In genomic region chr12:52121848-52122838, GRCh38 we compare ENCODE assay signal across 8 cellular contexts. TPM values are rescaled to one million over a fixed set of nuclear protein-coding genes. Genes with fewer than 3 reads are reported as not detected.
DNase-seq lines count a peak whose midpoint lies in the region; ATAC-seq and TF ChIP-seq lines count a peak whose summit lies in the region.

No MANE protein-coding gene starts in this region.

- H3K27ac Mint-ChIP-seq in activated CD4-positive, alpha-beta T cell treated with anti-CD3 and anti-CD28 coated beads, Interleukin-2, amount 10 ng/mL, durations not matched to agents 24 days and 14 days: no peak overlapping the region
- peak overlapping the region; percentile 48 for H3K27ac Mint-ChIP-seq in dendritic cell treated with granulocyte-macrophage colony-stimulating factor and Interleukin-4, amounts not matched to agents 40 ng/mL and 50 ng/mL, for 4 days

- peaks cover 18% of the 10 kb centered on the region for H3K4me1 Mint-ChIP-seq in activated CD4-positive, alpha-beta T cell treated with anti-CD3 and anti-CD28 coated beads, Interleukin-2, amount 10 ng/mL, durations not matched to agents 24 days and 14 days
- peaks cover 50% of the 10 kb centered on the region for H3K4me1 Mint-ChIP-seq in dendritic cell treated with granulocyte-macrophage colony-stimulating factor and Interleukin-4, amounts not matched to agents 40 ng/mL and 50 ng/mL, for 4 days (ENCODE audit: low read depth)

- peaks cover 29% of the 10 kb centered on the region for H3K4me1 ChIP-seq in lower lobe of right lung

- H3K4me3 Mint-ChIP-seq in activated CD4-positive, alpha-beta T cell treated with anti-CD3 and anti-CD28 coated beads, Interleukin-2, amount 10 ng/mL, durations not matched to agents 24 days and 14 days: no peak overlapping the region
- no peak overlapping the region for H3K4me3 Mint-ChIP-seq in dendritic cell treated with granulocyte-macrophage colony-stimulating factor and Interleukin-4, amounts not matched to agents 40 ng/mL and 50 ng/mL, for 4 days

- peak; percentile 76 for TF ChIP-seq CTCF in lower lobe of right lung (IDR thresholded peaks at IDR 0.05)

- H3K36me3 ChIP-seq in lower lobe of right lung: no peaks in the 10 kb centered on the region

- H3K4me3 ChIP-seq in lower lobe of right lung: no peak overlapping the region

- H3K27me3 ChIP-seq in lower lobe of right lung (ENCODE audit: low read depth): peaks cover 6% of the 10 kb centered on the region

- H3K9me3 Mint-ChIP-seq in activated CD4-positive, alpha-beta T cell treated with anti-CD3 and anti-CD28 coated beads, Interleukin-2, amount 10 ng/mL, durations not matched to agents 24 days and 14 days: no peaks in the 10 kb centered on the region
- H3K9me3 Mint-ChIP-seq in dendritic cell treated with granulocyte-macrophage colony-stimulating factor and Interleukin-4, amounts not matched to agents 40 ng/mL and 50 ng/mL, for 4 days: no peaks in the 10 kb centered on the region

- peaks cover 20% of the 10 kb centered on the region for H3K27me3 Mint-ChIP-seq in activated CD4-positive, alpha-beta T cell treated with anti-CD3 and anti-CD28 coated beads, Interleukin-2, amount 10 ng/mL, durations not matched to agents 24 days and 14 days
- H3K27me3 Mint-ChIP-seq in dendritic cell treated with granulocyte-macrophage colony-stimulating factor and Interleukin-4, amounts not matched to agents 40 ng/mL and 50 ng/mL, for 4 days: peaks cover 53% of the 10 kb centered on the region

- peak; percentile 53 to 69 for DNase-seq in NCI-H187 (lab: John Stamatoyannopoulos, UW)
- DNase-seq in NCI-H187 treated with DMSO at 0.1 percent for 48 hours (lab: John Stamatoyannopoulos, UW): no peak
- DNase-seq in NCI-H2171 treated with DMSO at 0.1 percent for 48 hours (lab: John Stamatoyannopoulos, UW): peak; percentile 71
- DNase-seq in activated CD4-positive, alpha-beta T cell treated with anti-CD3 and anti-CD28 coated beads, Interleukin-2, amount 10 ng/mL, durations not matched to agents 24 days and 14 days: peak; percentile 89
- peak; percentile 79 for DNase-seq in lower lobe of right lung
- peak; percentile 31 for DNase-seq in stimulated activated CD8-positive, alpha-beta memory T cell treated with anti-CD3 and anti-CD28 coated beads, Interleukin-12 subunit alpha, Interleukin-12 subunit beta, amount 100 ng/mL, for 4 hours (ENCODE audit: low read depth)

- ATAC-seq in lower lobe of right lung: peak; percentile 52 to 59
- no peak for ATAC-seq in HG03571 (IDR thresholded peaks at IDR 0.05; ENCODE audit: unreplicated experiment)

- H3K9me3 ChIP-seq in lower lobe of right lung: no peaks in the 10 kb centered on the region

- H3K27ac ChIP-seq in lower lobe of right lung: no peak overlapping the region

- intact Hi-C loops in activated CD4-positive, alpha-beta T cell treated with anti-CD3 and anti-CD28 coated beads, Interleukin-2, amount 10 ng/mL, durations not matched to agents 24 days and 14 days (cut with micrococcal nuclease): loop anchor here (5.0 kb wide), 1 partner anchor 40 kb away; no protein-coding TSS in a partner anchor
- intact Hi-C loops in dendritic cell treated with granulocyte-macrophage colony-stimulating factor and Interleukin-4, amounts not matched to agents 40 ng/mL and 50 ng/mL, for 4 days (cut with micrococcal nuclease): loop anchor here (1.0 to 5.0 kb wide), 2 partner anchors 40 to 97 kb away; no protein-coding TSS in a partner anchor
- intact Hi-C loops in lower lobe of right lung (cut with DNase I): no loop called here

- H3K36me3 Mint-ChIP-seq in activated CD4-positive, alpha-beta T cell treated with anti-CD3 and anti-CD28 coated beads, Interleukin-2, amount 10 ng/mL, durations not matched to agents 24 days and 14 days (ENCODE audit: low read depth): no peaks in the 10 kb centered on the region
- no peaks in the 10 kb centered on the region for H3K36me3 Mint-ChIP-seq in dendritic cell treated with granulocyte-macrophage colony-stimulating factor and Interleukin-4, amounts not matched to agents 40 ng/mL and 50 ng/mL, for 4 days (ENCODE audit: low read depth)

RNA-seq across cellular contexts. Expression of gene SMIM41, which starts 42.6 kb away (rescaled TPM):
- 0.19 TPM in 1 of 2 replicates, not detected in the other for total RNA-seq in activated CD4-positive, alpha-beta T cell treated with anti-CD3 and anti-CD28 coated beads, Interleukin-2, amount 10 ng/mL, durations not matched to agents 24 days and 14 days
- 4.3 TPM for total RNA-seq in lower lobe of right lung

RNA-seq across cellular contexts. Expression of gene ATG101, which starts 52.4 kb away (rescaled TPM):
- 51.2 and 61.4 TPM in 2 replicates for total RNA-seq in activated CD4-positive, alpha-beta T cell treated with anti-CD3 and anti-CD28 coated beads, Interleukin-2, amount 10 ng/mL, durations not matched to agents 24 days and 14 days
- 31.8 TPM for total RNA-seq in lower lobe of right lung
